ENCODE assay signal across 1 cellular context in the genomic region with DNA sequence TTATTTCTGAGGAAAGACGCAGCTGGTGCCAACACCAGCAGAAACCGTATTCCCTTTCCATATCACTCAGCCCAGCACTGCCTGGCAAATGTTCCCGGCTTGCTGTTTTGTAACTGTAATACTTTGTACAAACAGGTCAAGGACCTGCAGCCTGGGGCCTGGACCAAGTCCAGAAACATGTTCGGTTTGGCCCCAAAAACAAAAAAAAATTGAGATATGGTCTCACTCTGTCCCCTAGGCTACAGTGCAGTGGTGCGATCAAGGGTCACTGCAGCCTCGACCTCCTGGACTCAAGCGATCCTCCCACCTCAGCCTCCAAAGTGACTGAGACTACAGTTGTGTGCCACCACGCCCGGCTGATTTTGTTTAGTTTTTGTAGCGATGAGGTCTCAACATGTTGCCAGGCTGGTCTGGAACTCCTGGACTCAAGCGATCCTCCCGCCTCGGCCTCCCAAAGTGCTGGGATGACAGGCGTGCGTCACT.
TF ChIP-seq lines count a peak whose summit lies in the region.

No MANE protein-coding gene starts in this region.

TF ChIP-seq in HepG2, 621 proteins besides CTCF, POLR2A, EP300 and RAD21 (continued from another document and continues in another):
- TF ChIP-seq, protein P1, sequence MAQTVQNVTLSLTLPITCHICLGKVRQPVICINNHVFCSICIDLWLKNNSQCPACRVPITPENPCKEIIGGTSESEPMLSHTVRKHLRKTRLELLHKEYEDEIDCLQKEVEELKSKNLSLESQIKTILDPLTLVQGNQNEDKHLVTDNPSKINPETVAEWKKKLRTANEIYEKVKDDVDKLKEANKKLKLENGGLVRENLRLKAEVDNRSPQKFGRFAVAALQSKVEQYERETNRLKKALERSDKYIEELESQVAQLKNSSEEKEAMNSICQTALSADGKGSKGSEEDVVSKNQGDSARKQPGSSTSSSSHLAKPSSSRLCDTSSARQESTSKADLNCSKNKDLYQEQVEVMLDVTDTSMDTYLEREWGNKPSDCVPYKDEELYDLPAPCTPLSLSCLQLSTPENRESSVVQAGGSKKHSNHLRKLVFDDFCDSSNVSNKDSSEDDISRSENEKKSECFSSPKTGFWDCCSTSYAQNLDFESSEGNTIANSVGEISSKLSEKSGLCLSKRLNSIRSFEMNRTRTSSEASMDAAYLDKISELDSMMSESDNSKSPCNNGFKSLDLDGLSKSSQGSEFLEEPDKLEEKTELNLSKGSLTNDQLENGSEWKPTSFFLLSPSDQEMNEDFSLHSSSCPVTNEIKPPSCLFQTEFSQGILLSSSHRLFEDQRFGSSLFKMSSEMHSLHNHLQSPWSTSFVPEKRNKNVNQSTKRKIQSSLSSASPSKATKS (CRISPR knock-in tag; IDR thresholded peaks at IDR 0.05), result 0 out of 2 replicates have a peak, but pooled peaks have one; percentile 45
- no peak for TF ChIP-seq ZNF33A (CRISPR knock-in tag; IDR thresholded peaks at IDR 0.05; ENCODE audit: borderline replicate concordance)
- no peak for TF ChIP-seq FIP1L1 (IDR thresholded peaks at IDR 0.05; ENCODE audit: borderline replicate concordance, insufficient read depth, low read depth, low read length)
- TF ChIP-seq ZBTB42 (CRISPR knock-in tag; IDR thresholded peaks at IDR 0.05), result no peak
- TF ChIP-seq CEBPB (IDR thresholded peaks at IDR 0.05; ENCODE audit: borderline replicate concordance, low read depth, low read length), result no peak
- TF ChIP-seq MED13 (CRISPR knock-in tag; IDR thresholded peaks at IDR 0.05), result 0 out of 2 replicates have a peak, but pooled peaks have one; percentile 26
- TF ChIP-seq, protein P2, sequence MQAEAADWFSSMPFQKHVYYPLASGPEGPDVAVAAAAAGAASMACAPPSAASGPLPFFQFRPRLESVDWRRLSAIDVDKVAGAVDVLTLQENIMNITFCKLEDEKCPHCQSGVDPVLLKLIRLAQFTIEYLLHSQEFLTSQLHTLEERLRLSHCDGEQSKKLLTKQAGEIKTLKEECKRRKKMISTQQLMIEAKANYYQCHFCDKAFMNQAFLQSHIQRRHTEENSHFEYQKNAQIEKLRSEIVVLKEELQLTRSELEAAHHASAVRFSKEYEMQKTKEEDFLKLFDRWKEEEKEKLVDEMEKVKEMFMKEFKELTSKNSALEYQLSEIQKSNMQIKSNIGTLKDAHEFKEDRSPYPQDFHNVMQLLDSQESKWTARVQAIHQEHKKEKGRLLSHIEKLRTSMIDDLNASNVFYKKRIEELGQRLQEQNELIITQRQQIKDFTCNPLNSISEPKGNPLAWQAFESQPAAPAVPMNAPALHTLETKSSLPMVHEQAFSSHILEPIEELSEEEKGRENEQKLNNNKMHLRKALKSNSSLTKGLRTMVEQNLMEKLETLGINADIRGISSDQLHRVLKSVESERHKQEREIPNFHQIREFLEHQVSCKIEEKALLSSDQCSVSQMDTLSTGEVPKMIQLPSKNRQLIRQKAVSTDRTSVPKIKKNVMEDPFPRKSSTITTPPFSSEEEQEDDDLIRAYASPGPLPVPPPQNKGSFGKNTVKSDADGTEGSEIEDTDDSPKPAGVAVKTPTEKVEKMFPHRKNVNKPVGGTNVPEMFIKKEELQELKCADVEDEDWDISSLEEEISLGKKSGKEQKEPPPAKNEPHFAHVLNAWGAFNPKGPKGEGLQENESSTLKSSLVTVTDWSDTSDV (CRISPR knock-in tag; IDR thresholded peaks at IDR 0.05), result no peak
- TF ChIP-seq, protein P3, sequence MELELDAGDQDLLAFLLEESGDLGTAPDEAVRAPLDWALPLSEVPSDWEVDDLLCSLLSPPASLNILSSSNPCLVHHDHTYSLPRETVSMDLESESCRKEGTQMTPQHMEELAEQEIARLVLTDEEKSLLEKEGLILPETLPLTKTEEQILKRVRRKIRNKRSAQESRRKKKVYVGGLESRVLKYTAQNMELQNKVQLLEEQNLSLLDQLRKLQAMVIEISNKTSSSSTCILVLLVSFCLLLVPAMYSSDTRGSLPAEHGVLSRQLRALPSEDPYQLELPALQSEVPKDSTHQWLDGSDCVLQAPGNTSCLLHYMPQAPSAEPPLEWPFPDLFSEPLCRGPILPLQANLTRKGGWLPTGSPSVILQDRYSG (CRISPR knock-in tag; IDR thresholded peaks at IDR 0.05), result no peak
- TF ChIP-seq ZNF567 (CRISPR knock-in tag; IDR thresholded peaks at IDR 0.05; ENCODE audit: borderline replicate concordance), result no peak
- TF ChIP-seq, protein P4, sequence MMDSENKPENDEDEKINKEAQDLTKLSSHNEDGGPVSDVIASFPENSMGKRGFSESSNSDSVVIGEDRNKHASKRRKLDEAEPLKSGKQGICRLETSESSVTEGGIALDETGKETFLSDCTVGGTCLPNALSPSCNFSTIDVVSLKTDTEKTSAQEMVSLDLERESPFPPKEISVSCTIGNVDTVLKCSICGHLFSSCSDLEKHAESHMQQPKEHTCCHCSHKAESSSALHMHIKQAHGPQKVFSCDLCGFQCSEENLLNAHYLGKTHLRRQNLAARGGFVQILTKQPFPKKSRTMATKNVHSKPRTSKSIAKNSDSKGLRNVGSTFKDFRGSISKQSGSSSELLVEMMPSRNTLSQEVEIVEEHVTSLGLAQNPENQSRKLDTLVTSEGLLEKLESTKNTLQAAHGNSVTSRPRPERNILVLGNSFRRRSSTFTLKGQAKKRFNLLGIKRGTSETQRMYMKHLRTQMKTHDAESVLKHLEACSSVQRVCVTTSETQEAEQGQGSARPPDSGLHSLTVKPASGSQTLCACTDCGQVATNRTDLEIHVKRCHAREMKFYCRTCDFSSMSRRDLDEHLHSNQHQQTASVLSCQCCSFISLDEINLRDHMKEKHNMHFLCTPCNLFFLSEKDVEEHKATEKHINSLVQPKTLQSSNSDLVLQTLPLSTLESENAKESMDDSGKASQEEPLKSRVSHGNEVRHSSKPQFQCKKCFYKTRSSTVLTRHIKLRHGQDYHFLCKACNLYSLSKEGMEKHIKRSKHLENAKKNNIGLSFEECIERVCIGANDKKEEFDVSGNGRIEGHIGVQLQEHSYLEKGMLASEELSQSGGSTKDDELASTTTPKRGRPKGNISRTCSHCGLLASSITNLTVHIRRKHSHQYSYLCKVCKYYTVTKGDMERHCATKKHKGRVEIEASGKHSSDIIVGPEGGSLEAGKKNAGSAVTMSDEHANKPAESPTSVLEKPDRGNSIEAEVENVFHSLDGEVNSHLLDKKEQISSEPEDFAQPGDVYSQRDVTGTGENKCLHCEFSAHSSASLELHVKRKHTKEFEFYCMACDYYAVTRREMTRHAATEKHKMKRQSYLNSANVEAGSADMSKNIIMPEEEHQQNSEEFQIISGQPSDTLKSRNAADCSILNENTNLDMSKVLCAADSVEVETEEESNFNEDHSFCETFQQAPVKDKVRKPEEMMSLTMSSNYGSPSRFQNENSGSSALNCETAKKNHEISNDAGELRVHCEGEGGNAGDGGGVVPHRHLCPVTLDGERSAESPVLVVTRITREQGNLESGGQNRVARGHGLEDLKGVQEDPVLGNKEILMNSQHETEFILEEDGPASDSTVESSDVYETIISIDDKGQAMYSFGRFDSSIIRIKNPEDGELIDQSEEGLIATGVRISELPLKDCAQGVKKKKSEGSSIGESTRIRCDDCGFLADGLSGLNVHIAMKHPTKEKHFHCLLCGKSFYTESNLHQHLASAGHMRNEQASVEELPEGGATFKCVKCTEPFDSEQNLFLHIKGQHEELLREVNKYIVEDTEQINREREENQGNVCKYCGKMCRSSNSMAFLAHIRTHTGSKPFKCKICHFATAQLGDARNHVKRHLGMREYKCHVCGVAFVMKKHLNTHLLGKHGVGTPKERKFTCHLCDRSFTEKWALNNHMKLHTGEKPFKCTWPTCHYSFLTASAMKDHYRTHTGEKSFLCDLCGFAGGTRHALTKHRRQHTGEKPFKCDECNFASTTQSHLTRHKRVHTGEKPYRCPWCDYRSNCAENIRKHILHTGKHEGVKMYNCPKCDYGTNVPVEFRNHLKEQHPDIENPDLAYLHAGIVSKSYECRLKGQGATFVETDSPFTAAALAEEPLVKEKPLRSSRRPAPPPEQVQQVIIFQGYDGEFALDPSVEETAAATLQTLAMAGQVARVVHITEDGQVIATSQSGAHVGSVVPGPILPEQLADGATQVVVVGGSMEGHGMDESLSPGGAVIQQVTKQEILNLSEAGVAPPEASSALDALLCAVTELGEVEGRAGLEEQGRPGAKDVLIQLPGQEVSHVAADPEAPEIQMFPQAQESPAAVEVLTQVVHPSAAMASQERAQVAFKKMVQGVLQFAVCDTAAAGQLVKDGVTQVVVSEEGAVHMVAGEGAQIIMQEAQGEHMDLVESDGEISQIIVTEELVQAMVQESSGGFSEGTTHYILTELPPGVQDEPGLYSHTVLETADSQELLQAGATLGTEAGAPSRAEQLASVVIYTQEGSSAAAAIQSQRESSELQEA (CRISPR knock-in tag; IDR thresholded peaks at IDR 0.05; ENCODE audit: not compliant biosample characterization), result no peak
- TF ChIP-seq, protein P5, sequence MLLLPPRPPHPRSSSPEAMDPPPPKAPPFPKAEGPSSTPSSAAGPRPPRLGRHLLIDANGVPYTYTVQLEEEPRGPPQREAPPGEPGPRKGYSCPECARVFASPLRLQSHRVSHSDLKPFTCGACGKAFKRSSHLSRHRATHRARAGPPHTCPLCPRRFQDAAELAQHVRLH (CRISPR knock-in tag; IDR thresholded peaks at IDR 0.05; ENCODE audit: borderline replicate concordance, low read depth), result no peak
- no peak for TF ChIP-seq ZNF550 (CRISPR knock-in tag; IDR thresholded peaks at IDR 0.05; ENCODE audit: borderline replicate concordance)
- TF ChIP-seq, protein P6, sequence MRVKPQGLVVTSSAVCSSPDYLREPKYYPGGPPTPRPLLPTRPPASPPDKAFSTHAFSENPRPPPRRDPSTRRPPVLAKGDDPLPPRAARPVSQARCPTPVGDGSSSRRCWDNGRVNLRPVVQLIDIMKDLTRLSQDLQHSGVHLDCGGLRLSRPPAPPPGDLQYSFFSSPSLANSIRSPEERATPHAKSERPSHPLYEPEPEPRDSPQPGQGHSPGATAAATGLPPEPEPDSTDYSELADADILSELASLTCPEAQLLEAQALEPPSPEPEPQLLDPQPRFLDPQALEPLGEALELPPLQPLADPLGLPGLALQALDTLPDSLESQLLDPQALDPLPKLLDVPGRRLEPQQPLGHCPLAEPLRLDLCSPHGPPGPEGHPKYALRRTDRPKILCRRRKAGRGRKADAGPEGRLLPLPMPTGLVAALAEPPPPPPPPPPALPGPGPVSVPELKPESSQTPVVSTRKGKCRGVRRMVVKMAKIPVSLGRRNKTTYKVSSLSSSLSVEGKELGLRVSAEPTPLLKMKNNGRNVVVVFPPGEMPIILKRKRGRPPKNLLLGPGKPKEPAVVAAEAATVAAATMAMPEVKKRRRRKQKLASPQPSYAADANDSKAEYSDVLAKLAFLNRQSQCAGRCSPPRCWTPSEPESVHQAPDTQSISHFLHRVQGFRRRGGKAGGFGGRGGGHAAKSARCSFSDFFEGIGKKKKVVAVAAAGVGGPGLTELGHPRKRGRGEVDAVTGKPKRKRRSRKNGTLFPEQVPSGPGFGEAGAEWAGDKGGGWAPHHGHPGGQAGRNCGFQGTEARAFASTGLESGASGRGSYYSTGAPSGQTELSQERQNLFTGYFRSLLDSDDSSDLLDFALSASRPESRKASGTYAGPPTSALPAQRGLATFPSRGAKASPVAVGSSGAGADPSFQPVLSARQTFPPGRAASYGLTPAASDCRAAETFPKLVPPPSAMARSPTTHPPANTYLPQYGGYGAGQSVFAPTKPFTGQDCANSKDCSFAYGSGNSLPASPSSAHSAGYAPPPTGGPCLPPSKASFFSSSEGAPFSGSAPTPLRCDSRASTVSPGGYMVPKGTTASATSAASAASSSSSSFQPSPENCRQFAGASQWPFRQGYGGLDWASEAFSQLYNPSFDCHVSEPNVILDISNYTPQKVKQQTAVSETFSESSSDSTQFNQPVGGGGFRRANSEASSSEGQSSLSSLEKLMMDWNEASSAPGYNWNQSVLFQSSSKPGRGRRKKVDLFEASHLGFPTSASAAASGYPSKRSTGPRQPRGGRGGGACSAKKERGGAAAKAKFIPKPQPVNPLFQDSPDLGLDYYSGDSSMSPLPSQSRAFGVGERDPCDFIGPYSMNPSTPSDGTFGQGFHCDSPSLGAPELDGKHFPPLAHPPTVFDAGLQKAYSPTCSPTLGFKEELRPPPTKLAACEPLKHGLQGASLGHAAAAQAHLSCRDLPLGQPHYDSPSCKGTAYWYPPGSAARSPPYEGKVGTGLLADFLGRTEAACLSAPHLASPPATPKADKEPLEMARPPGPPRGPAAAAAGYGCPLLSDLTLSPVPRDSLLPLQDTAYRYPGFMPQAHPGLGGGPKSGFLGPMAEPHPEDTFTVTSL (CRISPR knock-in tag; IDR thresholded peaks at IDR 0.05; ENCODE audit: borderline replicate concordance), result no peak
- no peak for TF ChIP-seq PRPF4 (IDR thresholded peaks at IDR 0.05; ENCODE audit: low read depth, low read length, poor library complexity, severe bottlenecking)
- TF ChIP-seq ZNF501 (CRISPR knock-in tag; IDR thresholded peaks at IDR 0.05), result no peak; the same call in 1 of the 2 replicates
- TF ChIP-seq, protein P7, sequence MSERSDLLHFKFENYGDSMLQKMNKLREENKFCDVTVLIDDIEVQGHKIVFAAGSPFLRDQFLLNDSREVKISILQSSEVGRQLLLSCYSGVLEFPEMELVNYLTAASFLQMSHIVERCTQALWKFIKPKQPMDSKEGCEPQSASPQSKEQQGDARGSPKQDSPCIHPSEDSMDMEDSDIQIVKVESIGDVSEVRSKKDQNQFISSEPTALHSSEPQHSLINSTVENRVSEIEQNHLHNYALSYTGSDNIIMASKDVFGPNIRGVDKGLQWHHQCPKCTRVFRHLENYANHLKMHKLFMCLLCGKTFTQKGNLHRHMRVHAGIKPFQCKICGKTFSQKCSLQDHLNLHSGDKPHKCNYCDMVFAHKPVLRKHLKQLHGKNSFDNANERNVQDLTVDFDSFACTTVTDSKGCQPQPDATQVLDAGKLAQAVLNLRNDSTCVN (CRISPR knock-in tag; IDR thresholded peaks at IDR 0.05; ENCODE audit: borderline replicate concordance), result no peak
- TF ChIP-seq, protein P8, sequence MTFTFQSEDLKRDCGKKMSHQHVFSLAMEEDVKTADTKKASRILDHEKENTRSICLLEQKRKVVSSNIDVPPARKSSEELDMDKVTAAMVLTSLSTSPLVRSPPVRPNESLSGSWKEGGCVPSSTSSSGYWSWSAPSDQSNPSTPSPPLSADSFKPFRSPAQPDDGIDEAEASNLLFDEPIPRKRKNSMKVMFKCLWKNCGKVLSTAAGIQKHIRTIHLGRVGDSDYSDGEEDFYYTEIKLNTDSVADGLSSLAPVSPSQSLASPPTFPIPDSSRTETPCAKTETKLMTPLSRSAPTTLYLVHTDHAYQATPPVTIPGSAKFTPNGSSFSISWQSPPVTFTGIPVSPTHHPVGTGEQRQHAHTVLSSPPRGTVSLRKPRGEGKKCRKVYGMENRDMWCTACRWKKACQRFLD (CRISPR knock-in tag; IDR thresholded peaks at IDR 0.05; ENCODE audit: borderline replicate concordance), result no peak
- no peak for TF ChIP-seq JUND (CRISPR knock-in tag; IDR thresholded peaks at IDR 0.05)
- no peak for TF ChIP-seq REL (CRISPR knock-in tag; conservative IDR thresholded peaks at IDR 0.05)
- TF ChIP-seq XRCC5 (optimal IDR thresholded peaks at IDR 0.05; ENCODE audit: low read length), result no peak
- TF ChIP-seq HOXA3 (CRISPR knock-in tag; IDR thresholded peaks at IDR 0.05), result peak; percentile 58
- TF ChIP-seq REXO4 (CRISPR knock-in tag; IDR thresholded peaks at IDR 0.05; ENCODE audit: borderline replicate concordance), result no peak
- TF ChIP-seq JDP2 (CRISPR knock-in tag; IDR thresholded peaks at IDR 0.05; ENCODE audit: borderline replicate concordance), result no peak
- TF ChIP-seq SIN3A (IDR thresholded peaks at IDR 0.05; ENCODE audit: borderline replicate concordance, low read depth, low read length), result 0 out of 2 replicates have a peak, but pooled peaks have one; percentile 28
- no peak for TF ChIP-seq CENPX (CRISPR knock-in tag; IDR thresholded peaks at IDR 0.05)
- no peak for TF ChIP-seq ZNF430 (CRISPR knock-in tag; IDR thresholded peaks at IDR 0.05)
- no peak for TF ChIP-seq U2AF1 (optimal IDR thresholded peaks at IDR 0.05; ENCODE audit: low read depth, low read length)
- no peak for TF ChIP-seq TMF1 (CRISPR knock-in tag; IDR thresholded peaks at IDR 0.05; ENCODE audit: low read depth)
- TF ChIP-seq ZSCAN22 (CRISPR knock-in tag; IDR thresholded peaks at IDR 0.05), result no peak
- TF ChIP-seq SOX6 (IDR thresholded peaks at IDR 0.05), result no peak
- TF ChIP-seq SOX6 (CRISPR knock-in tag; IDR thresholded peaks at IDR 0.05), result peak; percentile 75
- TF ChIP-seq ZNF225 (CRISPR knock-in tag; IDR thresholded peaks at IDR 0.05), result no peak
- TF ChIP-seq ZNF274 (CRISPR knock-in tag; IDR thresholded peaks at IDR 0.05), result no peak
